ENCODE assay signal across 24 cellular contexts in the genomic region with DNA sequence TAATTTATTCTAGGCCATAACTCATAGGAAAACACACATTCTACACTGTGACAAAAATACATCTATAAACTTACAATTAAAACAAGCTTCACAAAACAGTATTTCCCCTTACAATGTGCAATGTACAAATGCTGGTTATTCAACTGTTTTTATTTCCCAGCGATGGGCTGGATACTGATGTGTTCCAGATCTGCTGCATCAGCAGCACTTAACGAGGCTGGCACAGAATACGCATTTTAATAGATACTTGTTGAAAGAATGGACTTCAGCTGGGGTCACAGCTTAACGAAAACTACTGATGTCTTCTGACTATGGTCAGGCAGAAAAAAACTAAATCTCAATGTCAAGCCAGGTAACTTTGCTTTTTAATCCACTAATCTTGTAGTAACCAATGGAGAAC.
A peak's percentile ranks its signal among the peaks of the same experiment; 100 is the strongest.
DNase-seq lines count a peak whose midpoint lies in the region; ATAC-seq and TF ChIP-seq lines count a peak whose summit lies in the region.
"Had no signal": no experiment of that assay in that cellular context is flagged by ENCODE, and none has a peak within 500 bp of the region (broad histone marks: within the 10 kb centered on the region; RNA-seq: fewer than 3 reads in every experiment).

No MANE protein-coding gene starts in this region.

- DNase-seq in NCI-H1092 treated with DMSO at 0.1 percent for 48 hours (lab: John Stamatoyannopoulos, UW) (peak; percentile 35), NCI-H1092 (lab: John Stamatoyannopoulos, UW) (no peak), left lung (no peak), psoas muscle (no peak), ecto neural progenitor cell (ENCODE audit: low spot score) (no peak), glutamatergic neuron (no peak)
- DNase-seq: 8988T; activated CD4-positive, alpha-beta T cell treated with anti-CD3 and anti-CD28 coated beads for 1 hour; GOT3; left ventricle myocardium superior; NCI-H1436; NCI-H2171; NCI-H748 treated with DMSO at 0.1 percent for 48 hours; pancreas; Peyer's patch; stimulated activated CD4-positive, alpha-beta T cell treated with anti-CD3 and anti-CD28 coated beads, Interleukin-4, amount 100 ng/mL, for 1 hour; stimulated activated naive CD8-positive, alpha-beta T cell treated with anti-CD3 and anti-CD28 coated beads, Interleukin-15, amount 100 ng/mL, for 72 hours had no signal

- 69 to 91% (median 73%) methylated on average over 4 of the region's 4 CpGs for WGBS in psoas muscle, 3 donors

- H2AFZ ChIP-seq in OCI-LY3 (ENCODE audit: low read depth, low read length): no peak overlapping the region

- H3K4me3 Mint-ChIP-seq in glutamatergic neuron (ENCODE audit: unreplicated experiment): no peak overlapping the region
- H3K4me3 Mint-ChIP-seq: activated T-helper 17 cell treated with anti-CD3 and anti-CD28 coated beads, Interleukin-2, amount 50 U/mL, for 72 hours; stimulated activated naive CD8-positive, alpha-beta T cell treated with anti-CD3 and anti-CD28 coated beads, Interleukin-15, amount 100 ng/mL, for 72 hours had no signal

- ATAC-seq in left lung (no peak), psoas muscle (no peak), GM18519 (IDR thresholded peaks at IDR 0.05; ENCODE audit: low FRiP score, unreplicated experiment) (no peak)
- ATAC-seq: activated T-helper 17 cell treated with anti-CD3 and anti-CD28 coated beads, Interleukin-2, amount 50 U/mL, for 72 hours; left ventricle myocardium superior; stimulated activated naive CD8-positive, alpha-beta T cell treated with anti-CD3 and anti-CD28 coated beads, Interleukin-15, amount 100 ng/mL, for 72 hours had no signal

- H3K27me3 ChIP-seq in OCI-LY3 (ENCODE audit: low read depth, low read length) (no peaks in the 10 kb centered on the region), left lung (no peaks in the 10 kb centered on the region), psoas muscle (ENCODE audit: insufficient read depth in 3 of 3, low read length in 2 of 3) (no peaks in the 10 kb centered on the region)
- H3K27me3 ChIP-seq: BLaER1, esophagus muscularis mucosa, pancreas, Peyer's patch, SJSA1 had no signal

- peaks cover 2% of the 10 kb centered on the region for H3K4me1 Mint-ChIP-seq in glutamatergic neuron (ENCODE audit: low read depth, unreplicated experiment)
- H3K4me1 Mint-ChIP-seq: activated T-helper 17 cell treated with anti-CD3 and anti-CD28 coated beads, Interleukin-2, amount 50 U/mL, for 72 hours; stimulated activated naive CD8-positive, alpha-beta T cell treated with anti-CD3 and anti-CD28 coated beads, Interleukin-15, amount 100 ng/mL, for 72 hours had no signal

- intact Hi-C loops in left lung (cut with DNase I) (no loop called here), psoas muscle (cut with DNase I) (no loop called here)

- H3K79me2 ChIP-seq in OCI-LY3 (ENCODE audit: low read length): peaks cover 32% of the 10 kb centered on the region

- H3K27ac ChIP-seq in OCI-LY3 (ENCODE audit: low read length) (peak overlapping the region; percentile 51; the same call in 1 of the 2 replicates), left lung (peak overlapping the region; percentile 20 to 40), psoas muscle (peak overlapping the region; percentile 48)
- H3K27ac ChIP-seq: BLaER1, esophagus muscularis mucosa, SJSA1 had no signal

- no peak for TF ChIP-seq CTCF in OCI-LY3 (IDR thresholded peaks at IDR 0.05; ENCODE audit: low read depth, low read length)
- no peak for TF ChIP-seq CTCF in left lung (IDR thresholded peaks at IDR 0.05)
- no peak for TF ChIP-seq CTCF in psoas muscle (IDR thresholded peaks at IDR 0.05)
- no peak for TF ChIP-seq CTCF in glutamatergic neuron (IDR thresholded peaks at IDR 0.05; ENCODE audit: partially characterized antibody, unreplicated experiment)

- H3K36me3 ChIP-seq in OCI-LY3 (replicated peaks; ENCODE audit: low read depth, low read length): peaks cover 81% of the 10 kb centered on the region
- peaks cover 0 to 97% of the 10 kb centered on the region in 2 donors for H3K36me3 ChIP-seq in left lung
- H3K36me3 ChIP-seq in psoas muscle (ENCODE audit: insufficient read depth in 1 of 2, low read depth in 1 of 2): peaks cover 31 to 100% of the 10 kb centered on the region in 2 donors

- peaks cover 30% of the 10 kb centered on the region for H4K20me1 ChIP-seq in OCI-LY3 (ENCODE audit: insufficient read depth, low read length)

- H3K4me3 ChIP-seq in OCI-LY3 (ENCODE audit: low read length) (no peak overlapping the region), left lung (no peak overlapping the region), psoas muscle (no peak overlapping the region)
- H3K4me3 ChIP-seq: BLaER1, esophagus muscularis mucosa, pancreas, Peyer's patch, SJSA1, skin epidermis had no signal

- no peak overlapping the region for H3K27ac Mint-ChIP-seq in glutamatergic neuron (ENCODE audit: unreplicated experiment)
- H3K27ac Mint-ChIP-seq: activated T-helper 17 cell treated with anti-CD3 and anti-CD28 coated beads, Interleukin-2, amount 50 U/mL, for 72 hours; stimulated activated naive CD8-positive, alpha-beta T cell treated with anti-CD3 and anti-CD28 coated beads, Interleukin-15, amount 100 ng/mL, for 72 hours had no signal

- H3K9ac ChIP-seq in OCI-LY3 (ENCODE audit: low read length): no peak overlapping the region
- H3K9ac ChIP-seq: BLaER1 had no signal

- H3K4me1 ChIP-seq in OCI-LY3 (ENCODE audit: low read length) (peaks cover 23% of the 10 kb centered on the region), left lung (peaks cover 4 to 18% of the 10 kb centered on the region in 2 donors), psoas muscle (peaks cover 17% of the 10 kb centered on the region)
- H3K4me1 ChIP-seq: esophagus muscularis mucosa, SJSA1 had no signal

- H3K9me3 Mint-ChIP-seq in glutamatergic neuron (ENCODE audit: unreplicated experiment): peaks cover 3% of the 10 kb centered on the region
- H3K9me3 Mint-ChIP-seq: activated T-helper 17 cell treated with anti-CD3 and anti-CD28 coated beads, Interleukin-2, amount 50 U/mL, for 72 hours; stimulated activated naive CD8-positive, alpha-beta T cell treated with anti-CD3 and anti-CD28 coated beads, Interleukin-15, amount 100 ng/mL, for 72 hours had no signal

- H3K9me3 ChIP-seq in OCI-LY3 (ENCODE audit: insufficient read depth, low read length) (no peaks in the 10 kb centered on the region), left lung (no peaks in the 10 kb centered on the region), psoas muscle (no peaks in the 10 kb centered on the region)
- H3K9me3 ChIP-seq: BLaER1, esophagus muscularis mucosa, pancreas, Peyer's patch, SJSA1 had no signal

- H3K4me2 ChIP-seq in OCI-LY3 (ENCODE audit: low read length): no peak overlapping the region
- H3K4me2 ChIP-seq: BLaER1 had no signal

- peaks cover 16% of the 10 kb centered on the region for H3K36me3 Mint-ChIP-seq in glutamatergic neuron (ENCODE audit: unreplicated experiment)

- peaks cover 4% of the 10 kb centered on the region for H3K27me3 Mint-ChIP-seq in glutamatergic neuron (ENCODE audit: unreplicated experiment)
- H3K27me3 Mint-ChIP-seq: activated T-helper 17 cell treated with anti-CD3 and anti-CD28 coated beads, Interleukin-2, amount 50 U/mL, for 72 hours; stimulated activated naive CD8-positive, alpha-beta T cell treated with anti-CD3 and anti-CD28 coated beads, Interleukin-15, amount 100 ng/mL, for 72 hours had no signal
